Comparison of ENCODE assay signal across 13 cellular contexts in genomic region chr4:105808459-105809041, GRCh38.
DNase-seq lines count a peak whose midpoint lies in the region; ATAC-seq, FAIRE-seq and TF ChIP-seq lines count a peak whose summit lies in the region.
"Had no signal": no experiment of that assay in that cellular context is flagged by ENCODE, and none has a peak within 500 bp of the region (broad histone marks: within the 10 kb centered on the region; RNA-seq: fewer than 3 reads in every experiment).

No MANE protein-coding gene starts in this region.

- H3K4me3 ChIP-seq in PC-3 (ENCODE audit: low read length) = no peak overlapping the region
- H3K4me3 ChIP-seq in neural progenitor cell = no peak overlapping the region
- H3K4me3 ChIP-seq in kidney (ENCODE audit: low read length in 2 of 2) = peak overlapping the region in 1 of 2 donors; percentile 3

- ATAC-seq in PC-3 (peak; percentile 46), GM19351 (IDR thresholded peaks at IDR 0.05; ENCODE audit: unreplicated experiment) (no peak), HG02885 (IDR thresholded peaks at IDR 0.05; ENCODE audit: poor library complexity, unreplicated experiment) (no peak)

- H3K27me3 Mint-ChIP-seq in neural progenitor cell (ENCODE audit: insufficient read depth, low read depth) = peaks cover 2% of the 10 kb centered on the region
- H3K27me3 Mint-ChIP-seq: CD4-positive, CD25-positive, alpha-beta regulatory T cell; naive B cell had no signal

- H3K9me3 Mint-ChIP-seq in neural progenitor cell = no peaks in the 10 kb centered on the region
- H3K9me3 Mint-ChIP-seq: activated naive CD4-positive, alpha-beta T cell treated with anti-CD3 and anti-CD28 coated beads for 36 hours; CD4-positive, CD25-positive, alpha-beta regulatory T cell had no signal

- DNase-seq in AG09319 (ENCODE audit: extremely low read depth, low read depth) (peak; percentile 67), PC-3 (no peak), epithelial cell of prostate (ENCODE audit: low read depth, low spot score) (peak; percentile 10), neural progenitor cell (ENCODE audit: low spot score) (no peak), GM19240 (ENCODE audit: insufficient read length, low spot score) (no peak), kidney (no peak)
- DNase-seq: activated naive CD4-positive, alpha-beta T cell treated with anti-CD3 and anti-CD28 coated beads for 36 hours; naive B cell; NCI-H510A treated with DMSO at 0.1 percent for 48 hours had no signal

- TF ChIP-seq CTCF in AG09319 (IDR thresholded peaks at IDR 0.05; ENCODE audit: low read depth, low read length) (no peak), PC-3 (conservative IDR thresholded peaks at IDR 0.05; ENCODE audit: low read depth, low read length) (no peak), neural progenitor cell (IDR thresholded peaks at IDR 0.05) (no peak), kidney (IDR thresholded peaks at IDR 0.05; ENCODE audit: borderline replicate concordance, extremely low read depth, insufficient read depth) (no peak)

- H4K20me1 ChIP-seq in PC-3 (ENCODE audit: low read length) (no peaks in the 10 kb centered on the region), neural progenitor cell (ENCODE audit: low read depth) (peaks cover 3% of the 10 kb centered on the region)

- H3F3A ChIP-seq in PC-3 (ENCODE audit: low read length, unreplicated experiment) (no peaks in the 10 kb centered on the region), neural progenitor cell (ENCODE audit: low read depth) (no peaks in the 10 kb centered on the region)

- no peaks in the 10 kb centered on the region for H3K36me3 ChIP-seq in PC-3 (ENCODE audit: low read depth, low read length)
- H3K36me3 ChIP-seq in neural progenitor cell = no peaks in the 10 kb centered on the region
- H3K36me3 ChIP-seq in kidney (ENCODE audit: control insufficient read depth in 1 of 2, insufficient read depth in 2 of 2, low read length in 2 of 2) = no peaks in the 10 kb centered on the region

- H3K9ac ChIP-seq in PC-3 (ENCODE audit: low read length) = no peak overlapping the region
- no peak overlapping the region for H3K9ac ChIP-seq in neural progenitor cell
- H3K9ac ChIP-seq in kidney (ENCODE audit: low read length in 2 of 2) = no peak overlapping the region

- H3K36me3 Mint-ChIP-seq in neural progenitor cell = peaks cover 4% of the 10 kb centered on the region
- H3K36me3 Mint-ChIP-seq: CD4-positive, CD25-positive, alpha-beta regulatory T cell had no signal

- peaks cover 7% of the 10 kb centered on the region for H3K4me1 Mint-ChIP-seq in neural progenitor cell
- H3K4me1 Mint-ChIP-seq: naive B cell had no signal

- intact Hi-C loops in PC-3 (cut with micrococcal nuclease) (no loop called here), kidney (cut with DNase I) (no loop called here)

- FAIRE-seq in kidney (lab: Jason Lieb, UNC) = no peak
- FAIRE-seq: H1 had no signal

- H3K4me1 ChIP-seq in PC-3 (ENCODE audit: insufficient read depth, low read length) (peaks cover 6% of the 10 kb centered on the region; the same call in 1 of the 2 replicates), neural progenitor cell (peaks cover 8% of the 10 kb centered on the region), kidney (ENCODE audit: control insufficient read depth in 1 of 2, insufficient read depth in 1 of 2, low read depth in 1 of 2, low read length in 2 of 2) (no peaks in the 10 kb centered on the region)

- H3K27ac ChIP-seq in PC-3 (ENCODE audit: low read length) = no peak overlapping the region
- H3K27ac ChIP-seq in epithelial cell of prostate = peak overlapping the region; percentile 57
- no peak overlapping the region for H3K27ac ChIP-seq in neural progenitor cell
- no peak overlapping the region for H3K27ac ChIP-seq in kidney (ENCODE audit: low read depth in 2 of 2, low read length in 2 of 2)

- no peak overlapping the region for H3K4me2 ChIP-seq in PC-3 (ENCODE audit: low read length)
- H3K4me2 ChIP-seq in neural progenitor cell = no peak overlapping the region

- H3K9me3 ChIP-seq in PC-3 (ENCODE audit: low read length) = no peaks in the 10 kb centered on the region
- H3K9me3 ChIP-seq in neural progenitor cell (ENCODE audit: low read depth) = no peaks in the 10 kb centered on the region
- no peaks in the 10 kb centered on the region for H3K9me3 ChIP-seq in kidney (ENCODE audit: control insufficient read depth in 1 of 2, low read length in 2 of 2)

- H3K27ac Mint-ChIP-seq in neural progenitor cell = peak overlapping the region; percentile 20
- H3K27ac Mint-ChIP-seq: activated naive CD4-positive, alpha-beta T cell treated with anti-CD3 and anti-CD28 coated beads for 36 hours had no signal

- H3K27me3 ChIP-seq in PC-3 (ENCODE audit: low read length) (no peaks in the 10 kb centered on the region), neural progenitor cell (no peaks in the 10 kb centered on the region)

- BruUV-seq in PC-3 (replicated peaks; lab: Mats Ljungman, UMichigan) = no TSS peak

- H3K4me3 Mint-ChIP-seq in neural progenitor cell = no peak overlapping the region
- H3K4me3 Mint-ChIP-seq: activated naive CD4-positive, alpha-beta T cell treated with anti-CD3 and anti-CD28 coated beads for 36 hours; CD4-positive, CD25-positive, alpha-beta regulatory T cell; naive B cell had no signal

- POLR2A ChIA-PET in PC-3 (lab: Charles Lee; ENCODE audit: unreplicated experiment) = no interaction called here

- H2AFZ ChIP-seq in PC-3 (ENCODE audit: low read length) (no peak overlapping the region), neural progenitor cell (replicated peaks) (no peak overlapping the region)

- no peaks in the 10 kb centered on the region for H3K9me2 ChIP-seq in PC-3 (replicated peaks; ENCODE audit: low read length)

- H3K79me2 ChIP-seq in PC-3 (ENCODE audit: low read length) = no peaks in the 10 kb centered on the region
- H3K79me2 ChIP-seq in neural progenitor cell (ENCODE audit: low read depth) = no peaks in the 10 kb centered on the region

- CTCF ChIA-PET in PC-3 (lab: Charles Lee) = no interaction called here

Comparison
In these comparisons a context has a peak if more than half of its experiments do, and no peak if none do; other contexts are left out.
1. DNase-seq: peak in AG09319 (single experiment) and epithelial cell of prostate (single experiment); none in PC-3 (single experiment), neural progenitor cell (single experiment), GM19240 (single experiment) and kidney (single experiment).